In genomic region chrX:13937370-13938052, GRCh38 we compare ENCODE assay signal across 8 cellular contexts.
DNase-seq lines count a peak whose midpoint lies in the region; ATAC-seq, FAIRE-seq and TF ChIP-seq lines count a peak whose summit lies in the region.

No MANE protein-coding gene starts in this region.

- peak overlapping the region; percentile 46 for H3K4me3 ChIP-seq in HAP-1
- peak overlapping the region; percentile 52 for H3K4me3 ChIP-seq in astrocyte of the cerebellum (ENCODE audit: low read depth, low read length)
- H3K4me3 ChIP-seq in keratinocyte (ENCODE audit: control insufficient read depth in 2 of 3, extremely low read depth in 1 of 3, insufficient read depth in 2 of 3, low read depth in 1 of 3, low read length in 3 of 3) = peak overlapping the region in 2 of 3 experiments; percentile 34 to 44

- TF ChIP-seq CTCF in astrocyte of the cerebellum (IDR thresholded peaks at IDR 0.05; ENCODE audit: low read depth, low read length, missing control alignments) (no peak), keratinocyte (optimal IDR thresholded peaks at IDR 0.05 in 1 of 3, IDR thresholded peaks at IDR 0.05 in 1 of 3, conservative IDR thresholded peaks at IDR 0.05 in 1 of 3; ENCODE audit: extremely low read depth in 1 of 3, insufficient read depth in 2 of 3, low read length in 3 of 3) (no peak)

- H3K9me3 ChIP-seq in HAP-1 (no peaks in the 10 kb centered on the region), keratinocyte (ENCODE audit: control insufficient read depth, low read depth, low read length) (no peaks in the 10 kb centered on the region)

- H3K36me3 ChIP-seq in HAP-1 (replicated peaks) (no peaks in the 10 kb centered on the region), keratinocyte (ENCODE audit: control insufficient read depth in 2 of 2, extremely low read depth in 1 of 2, insufficient read depth in 2 of 2, low read length in 2 of 2) (no peaks in the 10 kb centered on the region)

- peak overlapping the region; percentile 57 for H3K4me2 ChIP-seq in keratinocyte (ENCODE audit: control insufficient read depth, extremely low read depth, insufficient read depth, low read depth, low read length)

- no peak overlapping the region for H3K9ac ChIP-seq in keratinocyte (ENCODE audit: control insufficient read depth, extremely low read depth, insufficient read depth, low read length)

- dilution Hi-C loops in keratinocyte (cut with MboI; ENCODE audit: extremely low pct_ligation_motif_present, low sequenced_read_pairs) = no loop called here

- in situ Hi-C loops in HAP-1 (cut with MboI; ENCODE audit: low sequenced_read_pairs) = no loop called here
- in situ Hi-C loops in astrocyte of the cerebellum (cut with HindIII; ENCODE audit: low sequenced_read_pairs) = no loop called here

- no peaks in the 10 kb centered on the region for H3K9me1 ChIP-seq in keratinocyte (ENCODE audit: control insufficient read depth, extremely low read depth, insufficient read depth, low read length)

- peaks cover 13% of the 10 kb centered on the region for H3K27me3 ChIP-seq in HAP-1 (ENCODE audit: low read depth)
- H3K27me3 ChIP-seq in keratinocyte (ENCODE audit: control insufficient read depth, extremely low read depth, insufficient read depth, low read length) = peaks cover 43% of the 10 kb centered on the region

- H3K4me1 ChIP-seq in HAP-1 (peaks cover 23% of the 10 kb centered on the region), keratinocyte (ENCODE audit: control insufficient read depth, extremely low read depth, insufficient read depth, low read length) (no peaks in the 10 kb centered on the region)

- no peak overlapping the region for H3K27ac ChIP-seq in keratinocyte (ENCODE audit: control insufficient read depth, insufficient read depth, low read length)

- H4K20me1 ChIP-seq in keratinocyte (ENCODE audit: control insufficient read depth, extremely low read depth, insufficient read depth, low read length) = peaks cover 2% of the 10 kb centered on the region

- no peak for FAIRE-seq in keratinocyte (lab: Jason Lieb, UNC)

- ATAC-seq in HG02623 (IDR thresholded peaks at IDR 0.05; ENCODE audit: unreplicated experiment) (no peak), HG03095 (IDR thresholded peaks at IDR 0.05; ENCODE audit: unreplicated experiment) (no peak)

- no peaks in the 10 kb centered on the region for H3K79me2 ChIP-seq in keratinocyte (ENCODE audit: control insufficient read depth, insufficient read depth, low read length)

- H2AFZ ChIP-seq in keratinocyte (ENCODE audit: control insufficient read depth, low read length) = no peak overlapping the region

- DNase-seq in AG08396 (ENCODE audit: low spot score) (peak; percentile 66), HAP-1 (ENCODE audit: low spot score in 2 of 2) (peak in 1 of 2 experiments; percentile 14), astrocyte of the cerebellum (ENCODE audit: low read depth) (peak; percentile 49), keratinocyte (ENCODE audit: low read depth, low spot score) (no peak), stromal cell of bone marrow (ENCODE audit: low read depth) (peak; percentile 6), DMS114 treated with DMSO at 0.1 percent for 48 hours (lab: John Stamatoyannopoulos, UW; ENCODE audit: unreplicated experiment) (no peak)

Comparison
In these comparisons a context has a peak if more than half of its experiments do, and no peak if none do; other contexts are left out.
1. DNase-seq: peak in AG08396 (single experiment), astrocyte of the cerebellum (single experiment) and stromal cell of bone marrow (single experiment); none in keratinocyte (single experiment) and DMS114 treated with DMSO at 0.1 percent for 48 hours (single experiment).
2. Peak in every context shown above with its lines, with median percentiles within 50 percentile points of each other: H3K4me3 ChIP-seq.